Comparison of ENCODE assay signal across 8 cellular contexts in the genomic region with DNA sequence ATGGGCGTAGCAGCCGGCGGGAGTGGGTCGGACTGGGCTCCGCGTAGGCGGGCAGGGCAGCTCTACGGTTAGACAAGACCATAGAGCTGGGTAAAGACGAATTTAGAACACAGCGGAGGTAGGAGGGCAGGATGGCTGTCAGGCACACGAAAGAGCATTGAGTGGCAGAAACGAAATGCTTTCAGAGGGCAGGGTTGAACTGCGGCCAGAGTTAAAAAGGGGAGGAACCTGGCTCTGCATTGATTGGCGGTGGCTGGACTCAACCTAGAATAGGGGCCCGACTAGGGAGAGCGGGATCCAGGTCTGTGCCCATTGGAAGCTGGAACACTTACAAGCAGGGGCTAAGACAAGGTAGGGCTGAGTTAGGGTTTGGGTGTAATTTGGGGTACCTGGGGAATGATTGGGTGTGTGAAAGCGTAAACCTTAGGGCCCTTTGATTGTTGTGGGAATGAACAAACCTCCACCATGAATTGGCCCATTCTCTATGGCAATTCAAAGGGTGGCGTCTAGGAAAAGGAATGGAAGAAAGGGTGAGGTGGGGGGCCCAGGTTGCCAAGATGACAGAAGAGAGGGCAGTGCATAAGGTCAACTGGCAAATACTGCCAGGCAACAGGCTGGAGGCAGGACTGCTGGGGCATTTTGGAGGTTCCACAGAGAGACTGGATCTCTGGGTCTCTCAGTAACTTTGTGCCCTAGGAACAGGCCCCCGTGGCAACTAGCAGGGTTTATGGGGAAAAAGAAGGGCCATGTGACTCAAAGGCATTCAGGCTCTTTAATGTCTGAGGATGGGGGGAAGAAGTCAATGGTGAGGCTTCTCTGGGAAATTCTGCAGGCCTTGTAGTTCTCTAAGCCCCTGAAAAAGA. TPM values are rescaled to one million over a fixed set of nuclear protein-coding genes. Genes with fewer than 3 reads are reported as not detected.
A peak's percentile ranks its signal among the peaks of the same experiment; 100 is the strongest.
DNase-seq lines count a peak whose midpoint lies in the region; ATAC-seq, FAIRE-seq and TF ChIP-seq lines count a peak whose summit lies in the region.

No MANE protein-coding gene starts in this region.

- H3K4me2 ChIP-seq in A549 = peak overlapping the region; percentile 70

- no peak for TF ChIP-seq CTCF in A549 (IDR thresholded peaks at IDR 0.05)
- TF ChIP-seq CTCF in HFF-Myc (IDR thresholded peaks at IDR 0.05; ENCODE audit: low read depth, low read length, missing control alignments) = no peak
- no peak for TF ChIP-seq CTCF in MCF 10A (IDR thresholded peaks at IDR 0.05; ENCODE audit: unreplicated experiment)

- H3K4me1 ChIP-seq in A549 = peaks cover 18% of the 10 kb centered on the region
- H3K4me1 ChIP-seq in mononuclear cell (ENCODE audit: insufficient read depth, low read length) = peaks cover 19% of the 10 kb centered on the region

- TF ChIP-seq EP300 in A549 (IDR thresholded peaks at IDR 0.05) = no peak

- no peaks in the 10 kb centered on the region for H3K9me3 Mint-ChIP-seq in MCF 10A (ENCODE audit: unreplicated experiment)

- H3K27ac Mint-ChIP-seq in MCF 10A (ENCODE audit: low read depth, unreplicated experiment) = peak overlapping the region; percentile 80

- ATAC-seq in A549 (peak; percentile 21 to 31; a peak in 4 of 6 replicates), HG03469 (IDR thresholded peaks at IDR 0.05; ENCODE audit: unreplicated experiment) (no peak)

- peak overlapping the region; percentile 65 to 87 for H3K27ac ChIP-seq in A549

- CTCF ChIA-PET in A549 (lab: Yijun Ruan, JAX) (interaction anchor here (1.0 kb wide), 1 partner anchor 154 kb away, joined by 3 read pairs; no protein-coding TSS in a partner anchor), MCF 10A (lab: Yijun Ruan, JAX) (no interaction called here)

- no peak for TF ChIP-seq POLR2A in A549 (IDR thresholded peaks at IDR 0.05; ENCODE audit: low read length)

- POLR2A ChIA-PET in A549 (lab: Yijun Ruan, JAX) = interaction anchor here (0.9 to 1.3 kb wide), 2 partner anchors 433 to 881 kb away, joined by 3 read pairs; no protein-coding TSS in a partner anchor
- POLR2A ChIA-PET in MCF 10A (lab: Yijun Ruan, JAX) = interaction anchor here (1.0 to 2.0 kb wide), 7 partner anchors 9 to 506 kb away, joined by 3 to 9 read pairs (median 5); a partner anchor contains a TSS

- no peaks in the 10 kb centered on the region for H3K27me3 Mint-ChIP-seq in MCF 10A (ENCODE audit: insufficient read depth, unreplicated experiment)

- no TSS peak for BruUV-seq in MCF 10A (replicated peaks; lab: Mats Ljungman, UMichigan)

- peaks cover 12% of the 10 kb centered on the region for H3K36me3 Mint-ChIP-seq in MCF 10A (ENCODE audit: insufficient read depth, unreplicated experiment)

- DNase-seq in A549 (ENCODE audit: low read depth in 1 of 2, low spot score in 1 of 2) (no peak), HFF-Myc (ENCODE audit: extremely low read depth, low read depth) (no peak), MCF 10A (ENCODE audit: unreplicated experiment) (no peak), GM19238 (ENCODE audit: insufficient read length, low spot score) (no peak), AG20443 (ENCODE audit: low spot score) (no peak)
- DNase-seq in NK-92 treated with Interleukin-12 subunit alpha and Interleukin-12 subunit beta, amount 100 ng/mL, for 24 hours (lab: John Stamatoyannopoulos, UW) = no peak

- no peaks in the 10 kb centered on the region for H3K9me3 ChIP-seq in A549
- no peaks in the 10 kb centered on the region for H3K9me3 ChIP-seq in mononuclear cell (ENCODE audit: low read depth, low read length)

- peak overlapping the region; percentile 96 for H3K4me3 ChIP-seq in A549
- H3K4me3 ChIP-seq in HFF-Myc (replicated peaks; ENCODE audit: low read depth, low read length) = peak overlapping the region; percentile 34
- H3K4me3 ChIP-seq in mononuclear cell (ENCODE audit: low read length) = peak overlapping the region; percentile 58

- peaks cover 15% of the 10 kb centered on the region for H3K4me1 Mint-ChIP-seq in MCF 10A (ENCODE audit: insufficient read depth, unreplicated experiment)

- no peaks in the 10 kb centered on the region for H3K27me3 ChIP-seq in mononuclear cell (ENCODE audit: insufficient read depth, low read length)

- no peak for FAIRE-seq in A549 (lab: Jason Lieb, UNC)

- intact Hi-C loops in MCF 10A (cut with micrococcal nuclease) = loop anchor here (2.0 kb wide), 1 partner anchor 100 kb away; no protein-coding TSS in a partner anchor

- WGBS in A549 (ENCODE audit: missing lambda C conversion rate) = 16% methylated on average over 19 of the region's 19 CpGs

- peak overlapping the region; percentile 77 for H3K4me3 Mint-ChIP-seq in MCF 10A (ENCODE audit: unreplicated experiment)

- TF ChIP-seq RAD21 in A549 (conservative IDR thresholded peaks at IDR 0.05 in 1 of 2, IDR thresholded peaks at IDR 0.05 in 1 of 2) = no peak

TF ChIP-seq in A549, 52 proteins besides CTCF, POLR2A, EP300 and RAD21:
- TF ChIP-seq MAZ (IDR thresholded peaks at IDR 0.05; ENCODE audit: borderline replicate concordance, low read depth, low read length) = no peak
- no peak for TF ChIP-seq FOSB (CRISPR knock-in tag; IDR thresholded peaks at IDR 0.05)
- no peak for TF ChIP-seq RARB (CRISPR knock-in tag; IDR thresholded peaks at IDR 0.05)
- TF ChIP-seq ZFP36 (IDR thresholded peaks at IDR 0.05; ENCODE audit: borderline replicate concordance, partially characterized antibody) = no peak
- TF ChIP-seq MAFK (IDR thresholded peaks at IDR 0.05; ENCODE audit: partially characterized antibody) = no peak
- no peak for TF ChIP-seq SREBF2 (IDR thresholded peaks at IDR 0.05)

RNA-seq across cellular contexts. Expression of a gene that starts 0.9 kb away (rescaled TPM):
- polyA plus RNA-seq in A549 (2011; rRNA removed) (14.6 and 15.3 TPM in 2 replicates), A549 (2017; fragmentation: RNase III; extraction: RNeasy Plus Mini Kit Qiagen cat#74134 plus additional on column Dnase treatment) (20.6 to 23.5 TPM (median 21.9 TPM) in 3 replicates)
- polyA plus RNA-seq in A549 (2012; cell fraction: cytosol; rRNA removed) = 15.7 and 24.1 TPM in 2 replicates
- 15.3 TPM in 2 replicates for polyA plus RNA-seq in A549 (2012; cell fraction: nucleus; rRNA removed)
- polyA minus RNA-seq in A549 (2011; rRNA and poly(A)+ RNA removed) = 14.1 and 20.1 TPM in 2 replicates
- total RNA-seq in MCF 10A (2022) (48.8 and 51.7 TPM in 2 replicates), mononuclear cell (19.3 TPM)

RNA-seq across cellular contexts. Expression of a gene that starts 7.7 kb away (rescaled TPM):
- polyA plus RNA-seq in A549 (2011; rRNA removed) = 172 and 186 TPM in 2 replicates
- polyA plus RNA-seq in A549 (2012; cell fraction: cytosol; rRNA removed) = 165 and 177 TPM in 2 replicates
- 68.3 and 81.4 TPM in 2 replicates for polyA plus RNA-seq in A549 (2012; cell fraction: nucleus; rRNA removed)
- polyA plus RNA-seq in A549 (2017; fragmentation: RNase III; extraction: RNeasy Plus Mini Kit Qiagen cat#74134 plus additional on column Dnase treatment) = 166 to 181 TPM (median 175 TPM) in 3 replicates
- polyA minus RNA-seq in A549 (2011; rRNA and poly(A)+ RNA removed) = 56.8 and 57.8 TPM in 2 replicates
- total RNA-seq in MCF 10A (2022) = 112 and 140 TPM in 2 replicates
- 176 TPM for total RNA-seq in mononuclear cell

RNA-seq across cellular contexts. Expression of a gene that starts 21.5 kb away (rescaled TPM):
- 0.14 and 0.15 TPM in 2 replicates for polyA plus RNA-seq in A549 (2011; rRNA removed)
- polyA plus RNA-seq in A549 (2012; cell fraction: cytosol; rRNA removed) = 0.30 and 0.34 TPM in 2 replicates
- 1.3 and 1.5 TPM in 2 replicates for polyA plus RNA-seq in A549 (2012; cell fraction: nucleus; rRNA removed)
- 0.49 to 0.91 TPM (median 0.54 TPM) in 3 replicates for polyA plus RNA-seq in A549 (2017; fragmentation: RNase III; extraction: RNeasy Plus Mini Kit Qiagen cat#74134 plus additional on column Dnase treatment)
- 0.21 and 0.34 TPM in 2 replicates for polyA minus RNA-seq in A549 (2011; rRNA and poly(A)+ RNA removed)
- total RNA-seq in MCF 10A (2022) = 0.56 and 0.71 TPM in 2 replicates
- total RNA-seq in mononuclear cell = 139 TPM

RNA-seq across cellular contexts. Expression of a gene that starts 31.6 kb away (rescaled TPM):
- polyA plus RNA-seq in A549 (2011; rRNA removed) (not detected in 2 replicates), A549 (2017; fragmentation: RNase III; extraction: RNeasy Plus Mini Kit Qiagen cat#74134 plus additional on column Dnase treatment) (0.05 to 0.21 TPM (median 0.14 TPM) in 3 replicates)
- 0.01 TPM in 2 replicates for polyA plus RNA-seq in A549 (2012; cell fraction: cytosol; rRNA removed)
- 0.01 TPM in 1 of 2 replicates, not detected in the other for polyA plus RNA-seq in A549 (2012; cell fraction: nucleus; rRNA removed)
- not detected in 2 replicates for polyA minus RNA-seq in A549 (2011; rRNA and poly(A)+ RNA removed)
- total RNA-seq in MCF 10A (2022) (0.27 and 0.49 TPM in 2 replicates), mononuclear cell (0.21 TPM)

Comparison
In these comparisons a context has a peak if more than half of its experiments do, and no peak if none do; other contexts are left out.
1. H3K4me3 ChIP-seq: peak in every context shown above with its lines; median percentile 96 in A549; 58 in mononuclear cell; 34 in HFF-Myc.
2. RNA of a gene that starts 21.5 kb away (total RNA-seq): 139 TPM in mononuclear cell (single experiment); 0.56 to 0.71 TPM in MCF 10A; every median in the first group is over 10 times any median in the second.